In genomic region chr17:44045493-44045892, GRCh38 we compare ENCODE assay signal across 17 cellular contexts. TPM values are rescaled to one million over a fixed set of nuclear protein-coding genes. Genes with fewer than 3 reads are reported as not detected.
DNase-seq lines count a peak whose midpoint lies in the region; ATAC-seq and TF ChIP-seq lines count a peak whose summit lies in the region.
"Had no signal": no experiment of that assay in that cellular context is flagged by ENCODE, and none has a peak within 500 bp of the region (broad histone marks: within the 10 kb centered on the region; RNA-seq: fewer than 3 reads in every experiment).

No MANE protein-coding gene starts in this region.

- intact Hi-C loops in mucosa of descending colon (cut with DNase I, micrococcal nuclease) = no loop called here

- POLR2A ChIA-PET in RWPE1 (lab: Yijun Ruan, JAX; ENCODE audit: low non-redundant PET) = no interaction called here

- H3K4me3 ChIP-seq in GM23338 = no peak overlapping the region
- no peak overlapping the region for H3K4me3 ChIP-seq in mucosa of descending colon

- H3K36me3 ChIP-seq in GM23338 (ENCODE audit: insufficient read depth) (peaks cover 29% of the 10 kb centered on the region), mucosa of descending colon (ENCODE audit: low read depth) (no peaks in the 10 kb centered on the region)

- no peak overlapping the region for H3K4me3 Mint-ChIP-seq in GM23338
- H3K4me3 Mint-ChIP-seq: CD4-positive, CD25-positive, alpha-beta regulatory T cell; CD8-positive, alpha-beta memory T cell; H9 had no signal

- H3F3A ChIP-seq in GM23338 (replicated peaks; ENCODE audit: low read depth) = peaks cover 10% of the 10 kb centered on the region; the same call in 1 of the 2 replicates

- H3K4me1 ChIP-seq in GM23338 (ENCODE audit: insufficient read depth) = peaks cover 17% of the 10 kb centered on the region
- no peaks in the 10 kb centered on the region for H3K4me1 ChIP-seq in mucosa of descending colon (ENCODE audit: low read depth)

- H3K27ac ChIP-seq in GM23338 (ENCODE audit: low read depth) = peak overlapping the region; percentile 40; the same call in 1 of the 2 replicates
- H3K27ac ChIP-seq in RWPE1 = peak overlapping the region; percentile 61

- H3K9me3 ChIP-seq in mucosa of descending colon = no peaks in the 10 kb centered on the region
- H3K9me3 ChIP-seq: BE2C had no signal

- TF ChIP-seq CTCF in GM23338 (conservative IDR thresholded peaks at IDR 0.05; ENCODE audit: low read depth in 2 of 2) (no peak), RWPE1 (conservative IDR thresholded peaks at IDR 0.05; ENCODE audit: low read depth) (no peak), mucosa of descending colon (IDR thresholded peaks at IDR 0.05) (no peak)

- no peaks in the 10 kb centered on the region for H3K9me2 ChIP-seq in GM23338 (ENCODE audit: insufficient read depth)

- peaks cover 100% of the 10 kb centered on the region for H3K79me2 ChIP-seq in GM23338 (replicated peaks; ENCODE audit: insufficient read depth)

- CTCF ChIA-PET in RWPE1 (lab: Yijun Ruan, JAX) = no interaction called here

- ATAC-seq in GM23338 = no peak
- no peak for ATAC-seq in HG03039 (IDR thresholded peaks at IDR 0.05; ENCODE audit: unreplicated experiment)
- no peak for ATAC-seq in mucosa of descending colon
- ATAC-seq in activated naive CD4-positive, alpha-beta T cell treated with anti-CD3 and anti-CD28 coated beads, Interleukin-2, amount 50 U/mL, for 72 hours = no peak

- no peaks in the 10 kb centered on the region for H3K27me3 Mint-ChIP-seq in GM23338 (ENCODE audit: insufficient read depth, low read depth, poor library complexity)
- H3K27me3 Mint-ChIP-seq: CD4-positive, CD25-positive, alpha-beta regulatory T cell; CD8-positive, alpha-beta memory T cell had no signal

- H3K27ac Mint-ChIP-seq in GM23338 = no peak overlapping the region
- H3K27ac Mint-ChIP-seq in activated naive CD4-positive, alpha-beta T cell treated with anti-CD3 and anti-CD28 coated beads, Interleukin-2, amount 50 U/mL, for 72 hours = peak overlapping the region in 1 of 2 donors; percentile 9
- H3K27ac Mint-ChIP-seq: H9 had no signal

- no peak overlapping the region for H3K4me2 ChIP-seq in GM23338

- no peak overlapping the region for H2AFZ ChIP-seq in GM23338

- no peaks in the 10 kb centered on the region for H3K9me3 Mint-ChIP-seq in GM23338
- no peaks in the 10 kb centered on the region for H3K9me3 Mint-ChIP-seq in activated naive CD4-positive, alpha-beta T cell treated with anti-CD3 and anti-CD28 coated beads, Interleukin-2, amount 50 U/mL, for 72 hours
- H3K9me3 Mint-ChIP-seq: CD4-positive, CD25-positive, alpha-beta regulatory T cell; CD8-positive, alpha-beta memory T cell; H9 had no signal

- no peak for DNase-seq in GM23338 (ENCODE audit: low spot score)
- DNase-seq in RWPE1 (ENCODE audit: low spot score) = no peak
- DNase-seq in amniotic epithelial cell (ENCODE audit: low read depth) = peak; percentile 22
- no peak for DNase-seq in mucosa of descending colon
- no peak for DNase-seq in activated naive CD4-positive, alpha-beta T cell treated with anti-CD3 and anti-CD28 coated beads, Interleukin-2, amount 50 U/mL, for 72 hours (ENCODE audit: low spot score in 2 of 2)
- DNase-seq in MV-4-11 (lab: John Stamatoyannopoulos, UW) = no peak
- DNase-seq: ACHN; BE2C; C1 segment of cervical spinal cord; CD4-positive, CD25-positive, alpha-beta regulatory T cell; CD8-positive, alpha-beta memory T cell; COR-L47; DMS 273 treated with DMSO at 0.1 percent for 48 hours; H9; IMR-90; KBM-7 had no signal

- peaks cover 34% of the 10 kb centered on the region for H4K20me1 ChIP-seq in GM23338 (replicated peaks; ENCODE audit: insufficient read depth)

- no peaks in the 10 kb centered on the region for H3K27me3 ChIP-seq in GM23338 (ENCODE audit: insufficient read depth)
- H3K27me3 ChIP-seq: BE2C had no signal

- H3K36me3 Mint-ChIP-seq in GM23338 (ENCODE audit: low read depth) = peaks cover 59% of the 10 kb centered on the region
- H3K36me3 Mint-ChIP-seq in activated naive CD4-positive, alpha-beta T cell treated with anti-CD3 and anti-CD28 coated beads, Interleukin-2, amount 50 U/mL, for 72 hours = peaks cover 4 to 5% of the 10 kb centered on the region in 2 donors

- H3K4me1 Mint-ChIP-seq in GM23338 = peaks cover 12% of the 10 kb centered on the region; the same call in 2 of the 3 replicates

TF ChIP-seq in GM23338, 12 proteins besides CTCF, POLR2A, EP300 and RAD21:
- no peak for TF ChIP-seq EZH2 (IDR thresholded peaks at IDR 0.05; ENCODE audit: low read depth, unreplicated experiment)
- TF ChIP-seq ZNF114 (CRISPR knock-in tag; IDR thresholded peaks at IDR 0.05) = no peak
- TF ChIP-seq ZNF462 (CRISPR knock-in tag; IDR thresholded peaks at IDR 0.05) = no peak

RNA-seq across cellular contexts. Expression of gene LSM12, which starts 21.0 kb away (rescaled TPM):
- 64.4 and 72.7 TPM in 2 replicates for total RNA-seq in GM23338 (2014; rRNA removed; shearing (Covaris generic))
- polyA plus RNA-seq in GM23338 (2016; fragmentation: Nextera tagmentation; extraction: Ambion mirVana) = 226 and 241 TPM in 2 replicates
- 10 to 100 TPM; 45.1 to 63.5 (median 48.2) TPM for total RNA-seq in mucosa of descending colon
- 10 to 100 TPM; 71.4 to 73.5 TPM for total RNA-seq in activated naive CD4-positive, alpha-beta T cell treated with anti-CD3 and anti-CD28 coated beads, Interleukin-2, amount 50 U/mL, for 72 hours

RNA-seq across cellular contexts. Expression of gene G6PC3, which starts 25.0 kb away (rescaled TPM):
- total RNA-seq in GM23338 (2014; rRNA removed; shearing (Covaris generic)) = 110 and 112 TPM in 2 replicates
- polyA plus RNA-seq in GM23338 (2016; fragmentation: Nextera tagmentation; extraction: Ambion mirVana) = 143 and 154 TPM in 2 replicates
- 10 to 100 TPM; 29.5 to 48.1 (median 30.0) TPM for total RNA-seq in mucosa of descending colon
- 10 to 100 TPM; 17.7 to 20.3 TPM for total RNA-seq in activated naive CD4-positive, alpha-beta T cell treated with anti-CD3 and anti-CD28 coated beads, Interleukin-2, amount 50 U/mL, for 72 hours

RNA-seq across cellular contexts. Expression of gene TMEM101, which starts 30.7 kb away (rescaled TPM):
- 31.6 and 38.4 TPM in 2 replicates for total RNA-seq in GM23338 (2014; rRNA removed; shearing (Covaris generic))
- 15.9 and 19.7 TPM in 2 replicates for polyA plus RNA-seq in GM23338 (2016; fragmentation: Nextera tagmentation; extraction: Ambion mirVana)
- total RNA-seq in mucosa of descending colon = 10 to 100 TPM; 23.0 to 27.7 (median 23.8) TPM
- total RNA-seq in activated naive CD4-positive, alpha-beta T cell treated with anti-CD3 and anti-CD28 coated beads, Interleukin-2, amount 50 U/mL, for 72 hours = 10 to 100 TPM; 32.8 to 43.6 TPM

RNA-seq across cellular contexts. Expression of gene NAGS, which starts 41.1 kb away (rescaled TPM):
- 7.2 and 7.7 TPM in 2 replicates for total RNA-seq in GM23338 (2014; rRNA removed; shearing (Covaris generic))
- 4.1 and 4.2 TPM in 2 replicates for polyA plus RNA-seq in GM23338 (2016; fragmentation: Nextera tagmentation; extraction: Ambion mirVana)
- total RNA-seq in mucosa of descending colon = 10 to 100 TPM in 1 of 3 donors, 1 to 10 TPM in 2; 6.1 to 21.4 (median 7.0) TPM
- total RNA-seq in activated naive CD4-positive, alpha-beta T cell treated with anti-CD3 and anti-CD28 coated beads, Interleukin-2, amount 50 U/mL, for 72 hours = 1 to 10 TPM in 1 of 2 donors, under 1 TPM in 1; 0.18 to 3.0 TPM
